Comparison of ENCODE assay signal across 34 cellular contexts in genomic region chr5:160378325-160378724, GRCh38. TPM values are rescaled to one million over a fixed set of nuclear protein-coding genes. Genes with fewer than 3 reads are reported as not detected.
"Had no signal": no experiment of that assay in that cellular context is flagged by ENCODE, and none has a peak within 500 bp of the region (broad histone marks: within the 10 kb centered on the region; RNA-seq: fewer than 3 reads in every experiment).

No MANE protein-coding gene starts in this region.

- H3K36me3 Mint-ChIP-seq: activated naive CD4-positive, alpha-beta T cell treated with anti-CD3 and anti-CD28 coated beads, Interleukin-2, amount 50 U/mL, for 72 hours; activated naive CD8-positive, alpha-beta T cell treated with anti-CD3 and anti-CD28 coated beads for 36 hours had no signal

- DNase-seq: activated B cell treated with CpG ODN at 0.5 μM for 24 hours; activated CD4-positive, alpha-beta memory T cell treated with anti-CD3 and anti-CD28 coated beads for 36 hours; activated CD4-positive, alpha-beta T cell treated with anti-CD3 and anti-CD28 coated beads for 4 hours; activated CD4-positive, alpha-beta T cell treated with anti-CD3 and anti-CD28 coated beads, Interleukin-2, amount 10 ng/mL, durations not matched to agents 24 days and 14 days; activated CD4-positive, alpha-beta T cell treated with anti-CD3 and anti-CD28 coated beads, Interleukin-2, amount 50 U/mL, for 1 hour; activated CD4-positive, alpha-beta T cell treated with anti-CD3 and anti-CD28 coated beads, Interleukin-2, amount 50 U/mL, for 4 hours; activated CD4-positive, CD25-positive, alpha-beta regulatory T cell treated with anti-CD3 and anti-CD28 coated beads, Interleukin-2, amount 50 U/mL, for 72 hours; activated CD8-positive, alpha-beta memory T cell treated with anti-CD3 and anti-CD28 coated beads, Interleukin-2, amount 50 U/mL, for 4 hours; activated CD8-positive, alpha-beta T cell treated with anti-CD3 and anti-CD28 coated beads for 36 hours; activated effector memory CD4-positive, alpha-beta T cell treated with anti-CD3 and anti-CD28 coated beads, Interleukin-2, amount 50 U/mL, for 16 hours; activated gamma-delta T cell treated with Interleukin-2 at 50 U/mL for 16 hours; activated naive CD4-positive, alpha-beta T cell; activated naive CD4-positive, alpha-beta T cell treated with anti-CD3 and anti-CD28 coated beads for 36 hours; activated naive CD4-positive, alpha-beta T cell treated with anti-CD3 and anti-CD28 coated beads, Interleukin-2, amount 50 U/mL, for 16 hours; activated naive CD8-positive, alpha-beta T cell treated with anti-CD3 and anti-CD28 coated beads for 36 hours; activated T-cell treated with anti-CD3 and anti-CD28 coated beads for 4 hours; activated T-cell treated with anti-CD3 and anti-CD28 coated beads, Interleukin-2, amount 50 U/mL, for 1 hour; activated T-cell treated with anti-CD3 and anti-CD28 coated beads, Interleukin-2, amount 50 U/mL, for 4 hours; activated T-cell treated with anti-CD3 and anti-CD28 coated beads, Interleukin-2, amount 50 U/mL, for 72 hours; adrenal gland; amniotic stem cell; aorta; body of pancreas; brain microvascular endothelial cell; central memory CD4-positive, alpha-beta T cell; T-helper 1 cell; T-helper 2 cell; T-helper 9 cell had no signal

- H3K9me3 Mint-ChIP-seq: activated B cell treated with CpG ODN at 0.5 μM for 24 hours; activated CD4-positive, alpha-beta memory T cell treated with anti-CD3 and anti-CD28 coated beads for 36 hours; activated CD4-positive, alpha-beta T cell treated with anti-CD3 and anti-CD28 coated beads, Interleukin-2, amount 10 ng/mL, durations not matched to agents 24 days and 14 days; activated CD8-positive, alpha-beta T cell treated with anti-CD3 and anti-CD28 coated beads for 36 hours; activated naive CD4-positive, alpha-beta T cell treated with anti-CD3 and anti-CD28 coated beads for 36 hours; activated naive CD4-positive, alpha-beta T cell treated with anti-CD3 and anti-CD28 coated beads, Interleukin-2, amount 50 U/mL, for 72 hours; activated T-cell treated with anti-CD3 and anti-CD28 coated beads, Interleukin-2, amount 50 U/mL, for 4 hours; activated T-cell treated with anti-CD3 and anti-CD28 coated beads, Interleukin-2, amount 50 U/mL, for 72 hours; activated T-helper 1 cell treated with anti-CD3 and anti-CD28 coated beads, Interleukin-12 subunit alpha, Interleukin-12 subunit beta, Interleukin-2, Interleukin-4 antibody, amounts not matched to agents 30 ng/mL and 10 ng/mL and 1 ng/mL, durations not matched to agents 14 hours and 24 hours and 36 hours; activated T-helper 17 cell treated with anti-CD3 and anti-CD28 coated beads, Interleukin-2, amount 50 U/mL, for 72 hours; T-helper 1 cell treated with Interleukin-12 subunit alpha and Interleukin-12 subunit beta and Interleukin-4 antibody, amounts not matched to agents 30 μg/mL and 1 μg/mL, for 36 hours; T-helper 2 cell treated with Interferon-gamma antibody and Interleukin-4, amounts not matched to agents 5 μg/mL and 100 μg/mL, for 36 hours had no signal

- H3K27ac Mint-ChIP-seq: activated B cell treated with CpG ODN at 0.5 μM for 24 hours; activated CD4-positive, alpha-beta memory T cell treated with anti-CD3 and anti-CD28 coated beads for 36 hours; activated CD4-positive, alpha-beta T cell treated with anti-CD3 and anti-CD28 coated beads, Interleukin-2, amount 10 ng/mL, durations not matched to agents 24 days and 14 days; activated CD8-positive, alpha-beta T cell treated with anti-CD3 and anti-CD28 coated beads for 36 hours; activated naive CD4-positive, alpha-beta T cell treated with anti-CD3 and anti-CD28 coated beads for 36 hours; activated naive CD4-positive, alpha-beta T cell treated with anti-CD3 and anti-CD28 coated beads, Interleukin-2, amount 50 U/mL, for 72 hours; activated naive CD8-positive, alpha-beta T cell treated with anti-CD3 and anti-CD28 coated beads for 36 hours; activated T-cell treated with anti-CD3 and anti-CD28 coated beads, Interleukin-2, amount 50 U/mL, for 72 hours; activated T-helper 1 cell treated with anti-CD3 and anti-CD28 coated beads, Interleukin-12 subunit alpha, Interleukin-12 subunit beta, Interleukin-2, Interleukin-4 antibody, amounts not matched to agents 30 ng/mL and 10 ng/mL and 1 ng/mL, durations not matched to agents 14 hours and 24 hours and 36 hours; activated T-helper 17 cell treated with anti-CD3 and anti-CD28 coated beads, Interleukin-2, amount 50 U/mL, for 72 hours; T-helper 2 cell treated with Interferon-gamma antibody and Interleukin-4, amounts not matched to agents 5 μg/mL and 100 μg/mL, for 36 hours had no signal

- H3K4me1 Mint-ChIP-seq: activated CD4-positive, alpha-beta T cell treated with anti-CD3 and anti-CD28 coated beads, Interleukin-2, amount 10 ng/mL, durations not matched to agents 24 days and 14 days; activated naive CD8-positive, alpha-beta T cell treated with anti-CD3 and anti-CD28 coated beads for 36 hours; activated T-helper 17 cell treated with anti-CD3 and anti-CD28 coated beads, Interleukin-2, amount 50 U/mL, for 72 hours had no signal

- ATAC-seq: activated CD8-positive, alpha-beta T cell treated with anti-CD3 and anti-CD28 coated beads for 36 hours; activated naive CD4-positive, alpha-beta T cell treated with anti-CD3 and anti-CD28 coated beads, Interleukin-2, amount 50 U/mL, for 72 hours; activated T-cell treated with anti-CD3 and anti-CD28 coated beads, Interleukin-2, amount 50 U/mL, for 4 hours; activated T-cell treated with anti-CD3 and anti-CD28 coated beads, Interleukin-2, amount 50 U/mL, for 72 hours; activated T-helper 17 cell treated with anti-CD3 and anti-CD28 coated beads, Interleukin-2, amount 50 U/mL, for 72 hours; body of pancreas had no signal

- H3K4me3 Mint-ChIP-seq: activated B cell treated with CpG ODN at 0.5 μM for 24 hours; activated CD4-positive, alpha-beta memory T cell treated with anti-CD3 and anti-CD28 coated beads for 36 hours; activated CD4-positive, alpha-beta T cell treated with anti-CD3 and anti-CD28 coated beads, Interleukin-2, amount 10 ng/mL, durations not matched to agents 24 days and 14 days; activated CD8-positive, alpha-beta T cell treated with anti-CD3 and anti-CD28 coated beads for 36 hours; activated naive CD4-positive, alpha-beta T cell treated with anti-CD3 and anti-CD28 coated beads for 36 hours; activated naive CD8-positive, alpha-beta T cell treated with anti-CD3 and anti-CD28 coated beads for 36 hours; activated T-cell treated with anti-CD3 and anti-CD28 coated beads, Interleukin-2, amount 50 U/mL, for 4 hours; activated T-cell treated with anti-CD3 and anti-CD28 coated beads, Interleukin-2, amount 50 U/mL, for 72 hours; activated T-helper 1 cell treated with anti-CD3 and anti-CD28 coated beads, Interleukin-12 subunit alpha, Interleukin-12 subunit beta, Interleukin-2, Interleukin-4 antibody, amounts not matched to agents 30 ng/mL and 10 ng/mL and 1 ng/mL, durations not matched to agents 14 hours and 24 hours and 36 hours; activated T-helper 17 cell treated with anti-CD3 and anti-CD28 coated beads, Interleukin-2, amount 50 U/mL, for 72 hours; T-helper 1 cell treated with Interleukin-12 subunit alpha and Interleukin-12 subunit beta and Interleukin-4 antibody, amounts not matched to agents 30 μg/mL and 1 μg/mL, for 36 hours; T-helper 2 cell treated with Interferon-gamma antibody and Interleukin-4, amounts not matched to agents 5 μg/mL and 100 μg/mL, for 36 hours had no signal

RNA-seq across cellular contexts. Expression of gene C1QTNF2, which starts 7.9 kb away (rescaled TPM):
- total RNA-seq: activated B cell treated with CpG ODN at 0.5 μM for 24 hours; activated CD4-positive, alpha-beta memory T cell treated with anti-CD3 and anti-CD28 coated beads for 36 hours; activated CD4-positive, alpha-beta T cell treated with anti-CD3 and anti-CD28 coated beads, Interleukin-2, amount 10 ng/mL, durations not matched to agents 24 days and 14 days; activated CD8-positive, alpha-beta memory T cell treated with anti-CD3 and anti-CD28 coated beads for 36 hours; activated CD8-positive, alpha-beta T cell treated with anti-CD3 and anti-CD28 coated beads for 36 hours; activated naive CD4-positive, alpha-beta T cell treated with anti-CD3 and anti-CD28 coated beads for 36 hours; activated naive CD4-positive, alpha-beta T cell treated with anti-CD3 and anti-CD28 coated beads, Interleukin-2, amount 50 U/mL, for 72 hours; activated naive CD8-positive, alpha-beta T cell treated with anti-CD3 and anti-CD28 coated beads for 36 hours; activated T-cell treated with anti-CD3 and anti-CD28 coated beads, Interleukin-2, amount 50 U/mL, for 4 hours; activated T-cell treated with anti-CD3 and anti-CD28 coated beads, Interleukin-2, amount 50 U/mL, for 72 hours; activated T-helper 1 cell treated with anti-CD3 and anti-CD28 coated beads, Interleukin-12 subunit alpha, Interleukin-12 subunit beta, Interleukin-2, Interleukin-4 antibody, amounts not matched to agents 30 ng/mL and 10 ng/mL and 1 ng/mL, durations not matched to agents 14 hours and 24 hours and 36 hours; activated T-helper 17 cell treated with anti-CD3 and anti-CD28 coated beads, Interleukin-2, amount 50 U/mL, for 72 hours had no signal
